14 cellular contexts compared by ENCODE assay signal in the genomic region with DNA sequence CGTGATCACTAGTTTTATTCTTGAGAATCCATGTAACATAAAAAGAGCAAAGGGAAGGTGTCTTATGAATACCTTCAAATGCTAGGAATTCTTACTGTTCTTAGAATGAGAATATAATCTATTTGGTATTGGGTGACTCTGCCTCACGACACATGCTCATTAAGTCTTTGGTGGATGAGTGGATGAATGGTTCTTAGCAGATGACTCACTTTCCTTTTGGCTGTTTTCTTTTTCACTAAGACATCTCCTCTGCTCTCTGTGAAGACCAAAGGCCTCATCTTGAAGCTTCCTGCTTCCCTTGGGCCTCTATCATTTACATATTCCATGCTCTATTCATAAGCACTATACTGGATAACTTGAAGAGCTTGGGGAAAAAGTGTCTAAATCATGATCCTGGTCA.
DNase-seq lines count a peak whose midpoint lies in the region; ATAC-seq and TF ChIP-seq lines count a peak whose summit lies in the region.
"Had no signal": no experiment of that assay in that cellular context is flagged by ENCODE, and none has a peak within 500 bp of the region (broad histone marks: within the 10 kb centered on the region; RNA-seq: fewer than 3 reads in every experiment).

No MANE protein-coding gene starts in this region.

- H3K27ac ChIP-seq in PC-3 (ENCODE audit: low read length) (no peak overlapping the region), fibroblast of lung (ENCODE audit: insufficient read depth, low read length) (no peak overlapping the region)
- H3K27ac ChIP-seq: 22Rv1, cardiac muscle cell had no signal

- POLR2A ChIA-PET in PC-3 (lab: Charles Lee; ENCODE audit: unreplicated experiment) = no interaction called here

- no peaks in the 10 kb centered on the region for H3K4me1 Mint-ChIP-seq in immature natural killer cell

- no peaks in the 10 kb centered on the region; the same call in 1 of the 2 replicates for H3K4me1 ChIP-seq in PC-3 (ENCODE audit: insufficient read depth, low read length)
- H3K4me1 ChIP-seq in fibroblast of lung (ENCODE audit: control insufficient read depth, extremely low read depth, insufficient read depth, low read length) = no peaks in the 10 kb centered on the region

- intact Hi-C loops in PC-3 (cut with micrococcal nuclease) = no loop called here

- H3K36me3 ChIP-seq in PC-3 (ENCODE audit: low read depth, low read length) = no peaks in the 10 kb centered on the region
- no peaks in the 10 kb centered on the region for H3K36me3 ChIP-seq in fibroblast of lung (ENCODE audit: control insufficient read depth, insufficient read depth, low read length)
- H3K36me3 ChIP-seq: cardiac muscle cell had no signal

- H3K27me3 ChIP-seq in PC-3 (ENCODE audit: low read length) (no peaks in the 10 kb centered on the region), fibroblast of lung (ENCODE audit: control insufficient read depth, insufficient read depth, low read length) (no peaks in the 10 kb centered on the region)

- DNase-seq in DMS53 (lab: John Stamatoyannopoulos, UW) (peak; percentile 2), DMS53 treated with DMSO at 0.1 percent for 48 hours (lab: John Stamatoyannopoulos, UW; ENCODE audit: unreplicated experiment) (no peak), PC-3 (peak; percentile 39), fibroblast of lung (ENCODE audit: low read depth in 2 of 2) (peak; percentile 2 to 72), stromal cell of bone marrow (ENCODE audit: low read depth) (peak; percentile 44), T-helper 2 cell (no peak), immature natural killer cell (no peak)
- DNase-seq: activated effector memory CD4-positive, alpha-beta T cell treated with Interleukin-2 at 50 U/mL for 16 hours; NCI-H1417 treated with DMSO at 0.1 percent for 48 hours; SHP77; substantia nigra had no signal

- BruUV-seq in PC-3 (replicated peaks; lab: Mats Ljungman, UMichigan) = no TSS peak

- H3F3A ChIP-seq in PC-3 (ENCODE audit: low read length, unreplicated experiment) = no peaks in the 10 kb centered on the region

- TF ChIP-seq CTCF in PC-3 (conservative IDR thresholded peaks at IDR 0.05; ENCODE audit: low read depth, low read length) (no peak), fibroblast of lung (conservative IDR thresholded peaks at IDR 0.05 in 1 of 2, IDR thresholded peaks at IDR 0.05 in 1 of 2; ENCODE audit: low read depth in 1 of 2, low read length in 2 of 2) (no peak)

- H3K27me3 Mint-ChIP-seq in immature natural killer cell (ENCODE audit: low read depth in 3 of 3) = peaks cover 0 to 2% (median 2%) of the 10 kb centered on the region in 3 donors

- CTCF ChIA-PET in PC-3 (lab: Charles Lee) = no interaction called here

- no peak overlapping the region for H3K4me3 Mint-ChIP-seq in immature natural killer cell

- H3K9me3 ChIP-seq in PC-3 (ENCODE audit: low read length) (no peaks in the 10 kb centered on the region), fibroblast of lung (ENCODE audit: control insufficient read depth, insufficient read depth, low read depth, low read length) (no peaks in the 10 kb centered on the region)

- no peaks in the 10 kb centered on the region for H4K20me1 ChIP-seq in PC-3 (ENCODE audit: low read length)
- no peaks in the 10 kb centered on the region for H4K20me1 ChIP-seq in fibroblast of lung (ENCODE audit: control insufficient read depth, extremely low read depth, insufficient read depth, low read length)

- H3K9ac ChIP-seq in PC-3 (ENCODE audit: low read length) = no peak overlapping the region
- H3K9ac ChIP-seq in fibroblast of lung (ENCODE audit: insufficient read depth, low read length) = no peak overlapping the region

- H3K4me3 ChIP-seq in PC-3 (ENCODE audit: low read length) = no peak overlapping the region
- no peak overlapping the region for H3K4me3 ChIP-seq in fibroblast of lung (replicated peaks in 1 of 4; ENCODE audit: control extremely low read depth in 1 of 4, insufficient read depth in 1 of 4, low read depth in 3 of 4, low read length in 4 of 4)
- H3K4me3 ChIP-seq: cardiac muscle cell had no signal

- H3K9me3 Mint-ChIP-seq in immature natural killer cell = peaks cover 0 to 21% (median 10%) of the 10 kb centered on the region in 6 donors

- H3K79me2 ChIP-seq in PC-3 (ENCODE audit: low read length) (no peaks in the 10 kb centered on the region), fibroblast of lung (ENCODE audit: control insufficient read depth, insufficient read depth, low read length) (no peaks in the 10 kb centered on the region)

- H3K9me2 ChIP-seq in PC-3 (replicated peaks; ENCODE audit: low read length) = no peaks in the 10 kb centered on the region

- H3K36me3 Mint-ChIP-seq in immature natural killer cell = no peaks in the 10 kb centered on the region

- no peak overlapping the region for H3K27ac Mint-ChIP-seq in immature natural killer cell

- no peak overlapping the region for H2AFZ ChIP-seq in PC-3 (ENCODE audit: low read length)
- H2AFZ ChIP-seq in fibroblast of lung (ENCODE audit: low read length) = no peak overlapping the region

- ATAC-seq in PC-3 (no peak), HG03439 (IDR thresholded peaks at IDR 0.05; ENCODE audit: unreplicated experiment) (no peak)

- no peak overlapping the region for H3K4me2 ChIP-seq in PC-3 (ENCODE audit: low read length)
- no peak overlapping the region for H3K4me2 ChIP-seq in fibroblast of lung (ENCODE audit: extremely low read depth, insufficient read depth, low read length)

Comparison
In these comparisons a context has a peak if more than half of its experiments do, and no peak if none do; other contexts are left out.
1. DNase-seq: peak in DMS53 (single experiment), PC-3 (single experiment), fibroblast of lung (2 of 2) and stromal cell of bone marrow (single experiment); none in DMS53 treated with DMSO at 0.1 percent for 48 hours (single experiment), T-helper 2 cell (0 of 5) and immature natural killer cell (0 of 3).